ENCODE assay signal across 11 cellular contexts in the genomic region with DNA sequence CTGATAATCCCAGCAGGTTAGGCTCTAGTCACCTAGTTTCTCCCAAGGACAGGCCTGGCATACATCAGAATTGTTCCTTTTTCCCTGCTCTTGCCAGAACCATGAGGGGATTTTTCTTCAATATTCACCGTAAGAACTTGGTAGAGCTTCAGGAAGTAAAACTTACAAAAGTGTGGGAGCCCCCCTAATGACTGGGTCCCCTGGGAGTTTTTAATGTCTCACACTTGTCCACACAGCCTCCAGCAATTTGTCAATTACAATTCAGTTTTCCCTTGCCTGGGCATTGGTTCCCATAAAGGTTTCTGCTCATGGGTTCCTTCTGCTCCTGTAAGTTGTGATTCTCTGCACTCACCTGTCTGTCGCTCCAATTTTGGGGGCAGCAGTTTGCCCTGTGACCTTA. TPM values are rescaled to one million over a fixed set of nuclear protein-coding genes. Genes with fewer than 3 reads are reported as not detected.
"Had no signal": no experiment of that assay in that cellular context is flagged by ENCODE, and none has a peak within 500 bp of the region (broad histone marks: within the 10 kb centered on the region; RNA-seq: fewer than 3 reads in every experiment).

No MANE protein-coding gene starts in this region.

- FAIRE-seq: H1, H54 had no signal

- H3K4me2 ChIP-seq: GM23338 had no signal

- H3K27ac ChIP-seq: GM23248 had no signal

- H3K36me3 ChIP-seq: HAP-1 had no signal

- ATAC-seq: GM23338, HCT116 had no signal

- H3K9ac ChIP-seq: GM23248 had no signal

- DNase-seq: GM23248, GOT3, H7, H9, HCEC 1CT, HFFc6 had no signal

- H3K9me3 ChIP-seq: HAP-1 had no signal

- H2AFZ ChIP-seq: GM23248, GM23338 had no signal

- H3K4me3 ChIP-seq: GM23248, GM23338, HAP-1 had no signal

- H3K4me1 ChIP-seq: HAP-1 had no signal

RNA-seq across cellular contexts. Expression of a gene that starts 28.5 kb away (rescaled TPM):
- total RNA-seq: GM23248, HFFc6 had no signal
